8 cellular contexts compared by ENCODE assay signal in the genomic region with DNA sequence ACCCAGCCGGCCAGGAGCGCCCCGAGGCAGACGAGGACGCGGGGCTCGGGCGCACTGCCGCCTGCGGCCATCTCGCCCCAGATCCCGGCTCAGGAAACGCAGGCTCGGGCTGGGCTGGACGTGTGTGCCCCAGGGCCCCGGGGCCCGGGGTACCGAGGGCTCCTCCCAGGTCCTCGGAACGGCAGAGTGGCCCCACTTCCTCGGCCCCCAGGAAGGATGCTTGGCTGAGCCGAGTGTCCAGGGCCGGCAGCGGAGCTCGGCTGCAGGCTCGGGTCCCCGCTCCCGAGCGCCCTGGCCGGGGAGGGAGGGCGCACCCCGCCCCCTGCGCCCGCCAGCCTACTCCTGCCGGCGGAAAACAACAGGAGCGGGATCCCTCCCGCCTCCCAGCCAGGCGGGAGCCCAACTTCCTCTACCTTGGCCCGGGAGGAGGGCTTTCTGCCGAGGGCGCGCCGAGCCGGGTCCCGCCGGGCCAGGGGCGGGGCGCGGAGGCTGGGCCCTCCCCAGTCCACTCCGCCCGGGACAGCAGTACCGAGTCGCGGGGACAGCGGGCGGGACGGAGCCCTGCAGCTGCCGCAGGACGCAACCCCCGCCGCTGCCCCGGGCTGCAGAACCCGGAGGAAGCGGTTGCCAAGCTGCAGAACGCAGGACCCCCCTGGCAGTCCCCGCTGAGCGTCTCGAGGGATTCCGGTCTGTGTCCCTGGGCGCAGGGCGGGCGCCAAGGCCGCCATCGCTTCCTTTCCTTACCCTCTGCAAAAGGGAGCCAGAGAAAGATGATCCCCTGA. TPM values are rescaled to one million over a fixed set of nuclear protein-coding genes. Genes with fewer than 3 reads are reported as not detected.
DNase-seq lines count a peak whose midpoint lies in the region; ATAC-seq and TF ChIP-seq lines count a peak whose summit lies in the region.

A gene with protein sequence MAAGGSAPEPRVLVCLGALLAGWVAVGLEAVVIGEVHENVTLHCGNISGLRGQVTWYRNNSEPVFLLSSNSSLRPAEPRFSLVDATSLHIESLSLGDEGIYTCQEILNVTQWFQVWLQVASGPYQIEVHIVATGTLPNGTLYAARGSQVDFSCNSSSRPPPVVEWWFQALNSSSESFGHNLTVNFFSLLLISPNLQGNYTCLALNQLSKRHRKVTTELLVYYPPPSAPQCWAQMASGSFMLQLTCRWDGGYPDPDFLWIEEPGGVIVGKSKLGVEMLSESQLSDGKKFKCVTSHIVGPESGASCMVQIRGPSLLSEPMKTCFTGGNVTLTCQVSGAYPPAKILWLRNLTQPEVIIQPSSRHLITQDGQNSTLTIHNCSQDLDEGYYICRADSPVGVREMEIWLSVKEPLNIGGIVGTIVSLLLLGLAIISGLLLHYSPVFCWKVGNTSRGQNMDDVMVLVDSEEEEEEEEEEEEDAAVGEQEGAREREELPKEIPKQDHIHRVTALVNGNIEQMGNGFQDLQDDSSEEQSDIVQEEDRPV (minus strand): TSS at position 411 of the 782 bp plus-strand sequence. CDS start 340 bp downstream, at position 71.

- H4K20me1 ChIP-seq in Loucy (ENCODE audit: insufficient read depth, low read length, poor library complexity, severe bottlenecking) = no peaks in the 10 kb centered on the region

- no peaks in the 10 kb centered on the region for H3K36me3 ChIP-seq in Loucy (ENCODE audit: insufficient read depth, low read length)

- H3K4me2 ChIP-seq in Loucy (ENCODE audit: low read depth, low read length, poor library complexity, severe bottlenecking) = peak within 1 kb of the TSS; percentile 79

- H3K27me3 ChIP-seq in Loucy (ENCODE audit: insufficient read depth, low read length, poor library complexity, severe bottlenecking) = no peaks in the 10 kb centered on the region

- H3K4me3 Mint-ChIP-seq in T-cell (peak within 1 kb of the TSS; percentile 82 to 84 (median 83)), immature natural killer cell (peak within 1 kb of the TSS; percentile 81 to 88 (median 87))

- H3K4me1 Mint-ChIP-seq in T-cell (peaks cover 8 to 13% (median 8%) of the 10 kb centered on the region in 3 donors), immature natural killer cell (peaks cover 7 to 16% of the 10 kb centered on the region in 2 donors)

- TF ChIP-seq CTCF in Loucy (conservative IDR thresholded peaks at IDR 0.05; ENCODE audit: low read length) = no peak

- H3K4me3 ChIP-seq in Loucy (ENCODE audit: low read length, poor library complexity, severe bottlenecking) = peak within 1 kb of the TSS; percentile 90
- H3K4me3 ChIP-seq in skeletal muscle cell (ENCODE audit: low read depth, low read length) = peak within 1 kb of the TSS; percentile 77

- no peaks in the 10 kb centered on the region for H3K79me2 ChIP-seq in Loucy (ENCODE audit: insufficient read depth, low read length)

- H3K27me3 Mint-ChIP-seq in T-cell (peaks cover 7 to 21% of the 10 kb centered on the region in 2 donors), immature natural killer cell (ENCODE audit: low read depth in 3 of 3) (peaks cover 7 to 16% (median 9%) of the 10 kb centered on the region in 3 donors)

- H3K36me3 Mint-ChIP-seq in T-cell (no peaks in the 10 kb centered on the region), immature natural killer cell (no peaks in the 10 kb centered on the region)

- CTCF ChIA-PET in T-cell (lab: Charles Lee) = interaction anchor here in 1 of 2 donors (0.6 kb wide), 3 partner anchors 40 to 278 kb away, joined by 3 read pairs; no protein-coding TSS in a partner anchor

- H2AFZ ChIP-seq in Loucy (ENCODE audit: low read length) = peak within 1 kb of the TSS; percentile 95

- H3K9me3 ChIP-seq in Loucy (ENCODE audit: insufficient read depth, low read depth, low read length) = no peaks in the 10 kb centered on the region

- peak within 1 kb of the TSS; percentile 77 for H3K9ac ChIP-seq in Loucy (ENCODE audit: low read depth, low read length, poor library complexity, severe bottlenecking)

- H3F3A ChIP-seq in Loucy (ENCODE audit: low read depth) = no peaks in the 10 kb centered on the region

- POLR2A ChIA-PET in T-cell (lab: Charles Lee) = no interaction called here

- H3K4me1 ChIP-seq in Loucy (ENCODE audit: insufficient read depth, low read length, poor library complexity, severe bottlenecking) = peaks cover 4% of the 10 kb centered on the region

- H3K9me3 Mint-ChIP-seq in T-cell (no peaks in the 10 kb centered on the region), immature natural killer cell (no peaks in the 10 kb centered on the region)

- H3K27ac Mint-ChIP-seq in T-cell (peak within 1 kb of the TSS in 1 of 2 donors; percentile 6), immature natural killer cell (no peak within 1 kb of the TSS)

- ATAC-seq in T-cell (replicated peaks in 1 of 4) = peak; percentile 56 to 71 (median 70)
- no peak for ATAC-seq in GM18870 (IDR thresholded peaks at IDR 0.05; ENCODE audit: unreplicated experiment)

- H3K9me2 ChIP-seq in Loucy (replicated peaks; ENCODE audit: low read depth, low read length) = no peaks in the 10 kb centered on the region

- peak; percentile 16 for DNase-seq in activated naive CD4-positive, alpha-beta T cell treated with Interleukin-2 at 50 U/mL for 16 hours
- DNase-seq in activated naive CD4-positive, alpha-beta T cell (lab: John Stamatoyannopoulos, UW) = no peak
- DNase-seq in T-cell (peak in 19 of 34 experiments; percentile 1 to 24 (median 9)), cerebellum (ENCODE audit: low spot score) (peak; percentile 28), immature natural killer cell (peak in 1 of 3 donors; percentile 7), skeletal muscle cell (ENCODE audit: low read depth) (no peak)

RNA-seq across cellular contexts. Expression of the gene that starts here (rescaled TPM):
- 1 to 10 TPM; 1.6 to 4.1 (median 3.2) TPM for total RNA-seq in T-cell
- total RNA-seq in cerebellum = 13.3 TPM
- 1 to 10 TPM in 2 of 3 donors, under 1 TPM in 1; 0.24 to 1.6 (median 1.0) TPM for polyA plus RNA-seq in immature natural killer cell

Comparison
In these comparisons a context has a peak if more than half of its experiments do, and no peak if none do; other contexts are left out.
1. DNase-seq: peak in activated naive CD4-positive, alpha-beta T cell treated with Interleukin-2 at 50 U/mL for 16 hours (single experiment), T-cell (19 of 34) and cerebellum (single experiment); none in activated naive CD4-positive, alpha-beta T cell (0 of 4) and skeletal muscle cell (single experiment).